ENCODE assay signal across 9 cellular contexts in the genomic region with DNA sequence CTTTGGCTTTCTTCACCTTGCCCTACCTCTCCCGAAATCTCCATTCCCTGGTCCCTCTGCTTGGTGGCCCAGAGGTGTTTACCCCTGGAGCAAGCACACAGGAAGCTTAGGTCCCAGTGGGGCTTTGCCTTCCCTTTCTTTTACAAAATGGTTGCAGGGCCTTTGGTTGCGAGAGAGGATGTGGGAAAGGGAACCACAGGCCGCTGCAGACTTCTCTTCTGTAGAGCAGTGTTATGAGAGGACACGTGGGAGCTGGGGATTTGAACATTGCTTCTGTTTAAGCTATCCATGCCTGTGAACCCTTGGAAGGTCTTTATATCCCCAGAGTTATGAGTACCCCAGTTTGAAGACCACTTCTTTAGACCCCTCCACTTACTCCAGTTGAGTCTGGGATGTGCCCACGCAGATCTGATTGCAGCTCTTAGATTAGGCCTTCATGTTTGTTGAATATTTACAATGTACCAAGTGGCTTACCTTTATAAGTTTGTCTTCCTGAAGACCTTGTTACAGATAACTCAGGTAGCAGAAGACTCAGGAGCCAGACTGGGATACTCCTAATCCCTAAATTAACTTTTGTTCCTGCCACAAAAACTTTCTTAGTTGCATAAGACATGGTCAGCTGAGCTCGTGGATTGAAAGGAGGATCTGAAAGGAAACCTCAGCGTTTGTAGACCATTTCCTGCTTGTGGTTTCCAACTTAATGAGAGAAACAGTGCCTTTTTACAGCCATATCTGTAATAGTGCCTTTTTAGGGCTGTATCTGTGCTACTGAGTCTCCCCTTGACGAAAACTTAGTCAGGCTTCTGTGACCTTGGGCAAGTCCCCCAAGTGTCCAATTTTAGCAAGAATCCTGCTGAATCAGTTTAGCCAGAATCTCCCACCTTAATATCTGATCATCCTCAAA. TPM values are rescaled to one million over a fixed set of nuclear protein-coding genes. Genes with fewer than 3 reads are reported as not detected.
DNase-seq lines count a peak whose midpoint lies in the region; ATAC-seq and TF ChIP-seq lines count a peak whose summit lies in the region.
"Had no signal": no experiment of that assay in that cellular context is flagged by ENCODE, and none has a peak within 500 bp of the region (broad histone marks: within the 10 kb centered on the region; RNA-seq: fewer than 3 reads in every experiment).

No MANE protein-coding gene starts in this region.

- H3K9me2 ChIP-seq in OCI-LY7 (ENCODE audit: insufficient read depth, low read length): no peaks in the 10 kb centered on the region

- TF ChIP-seq CTCF in mammary epithelial cell (conservative IDR thresholded peaks at IDR 0.05 in 1 of 2, IDR thresholded peaks at IDR 0.05 in 1 of 2; ENCODE audit: extremely low read depth in 1 of 2, insufficient read depth in 1 of 2, low read depth in 1 of 2, low read length in 2 of 2): no peak
- TF ChIP-seq CTCF in breast epithelium (IDR thresholded peaks at IDR 0.05): no peak
- no peak for TF ChIP-seq CTCF in OCI-LY7 (conservative IDR thresholded peaks at IDR 0.05; ENCODE audit: low read length)
- no peak for TF ChIP-seq CTCF in esophagus muscularis mucosa (IDR thresholded peaks at IDR 0.05)
- TF ChIP-seq CTCF in tibial artery (IDR thresholded peaks at IDR 0.05): no peak

- H4K20me1 ChIP-seq in mammary epithelial cell (ENCODE audit: insufficient read depth, low read length) (no peaks in the 10 kb centered on the region), OCI-LY7 (ENCODE audit: insufficient read depth, low read length) (no peaks in the 10 kb centered on the region)

- no peaks in the 10 kb centered on the region for H3K9me3 ChIP-seq in mammary epithelial cell (replicated peaks; ENCODE audit: insufficient read depth, low read length)
- H3K9me3 ChIP-seq in breast epithelium: no peaks in the 10 kb centered on the region
- H3K9me3 ChIP-seq in OCI-LY7 (ENCODE audit: low read length): no peaks in the 10 kb centered on the region
- H3K9me3 ChIP-seq in esophagus muscularis mucosa: no peaks in the 10 kb centered on the region
- no peaks in the 10 kb centered on the region for H3K9me3 ChIP-seq in tibial artery

- CTCF ChIA-PET in mammary epithelial cell (lab: Charles Lee; ENCODE audit: low non-redundant PET) (no interaction called here), OCI-LY7 (lab: Charles Lee; ENCODE audit: unreplicated experiment) (interaction anchor here (0.7 kb wide), 1 partner anchor 21 kb away, joined by 3 read pairs; a partner anchor contains a TSS)

- H3K27ac ChIP-seq in mammary epithelial cell (ENCODE audit: insufficient read depth, low read depth, low read length) (no peak overlapping the region), breast epithelium (peak overlapping the region in 1 of 2 donors; percentile 14), OCI-LY7 (ENCODE audit: low read depth, low read length, poor library complexity, severe bottlenecking) (no peak overlapping the region), esophagus muscularis mucosa (replicated peaks in 1 of 4) (no peak overlapping the region), tibial artery (no peak overlapping the region)
- H3K27ac ChIP-seq: parathyroid adenoma had no signal

- TF ChIP-seq EP300 in esophagus muscularis mucosa (IDR thresholded peaks at IDR 0.05): no peak

- BruUV-seq in mammary epithelial cell (replicated peaks; lab: Mats Ljungman, UMichigan) (no TSS peak), OCI-LY7 (replicated peaks; lab: Mats Ljungman, UMichigan) (no TSS peak)

- H3K36me3 ChIP-seq in mammary epithelial cell (ENCODE audit: insufficient read depth, low read length): no peaks in the 10 kb centered on the region
- H3K36me3 ChIP-seq in breast epithelium: no peaks in the 10 kb centered on the region
- H3K36me3 ChIP-seq in OCI-LY7 (ENCODE audit: insufficient read depth, low read length): no peaks in the 10 kb centered on the region
- H3K36me3 ChIP-seq in esophagus muscularis mucosa: no peaks in the 10 kb centered on the region
- no peaks in the 10 kb centered on the region for H3K36me3 ChIP-seq in tibial artery

- intact Hi-C loops in mammary epithelial cell (cut with micrococcal nuclease) (no loop called here), breast epithelium (cut with DNase I; ENCODE audit: low total_unique reads) (no loop called here), OCI-LY7 (cut with micrococcal nuclease; ENCODE audit: unreplicated experiment) (no loop called here), esophagus muscularis mucosa (cut with DNase I) (no loop called here), tibial artery (cut with DNase I; ENCODE audit: low total_unique reads) (no loop called here)

- dilution Hi-C loops in mammary epithelial cell (cut with HindIII; ENCODE audit: low sequenced_read_pairs): no loop called here

- 76% methylated on average over 8 of the region's 8 CpGs for WGBS in mammary epithelial cell (ENCODE audit: low coverage, missing lambda C conversion rate)
- WGBS in esophagus muscularis mucosa: 73% methylated on average over 8 of the region's 8 CpGs

- POLR2A ChIA-PET in OCI-LY7 (lab: Charles Lee): interaction anchor here (1.0 to 1.3 kb wide), 2 partner anchors 21 to 22 kb away, joined by 4 to 6 read pairs; a partner anchor contains a TSS

- peak; percentile 95 for ATAC-seq in HG02884 (IDR thresholded peaks at IDR 0.05; ENCODE audit: unreplicated experiment)

- H2AFZ ChIP-seq in mammary epithelial cell (ENCODE audit: low read depth, low read length) (peak overlapping the region; percentile 41), OCI-LY7 (ENCODE audit: low read length) (peak overlapping the region; percentile 21; the same call in 1 of the 2 replicates)
- H2AFZ ChIP-seq: parathyroid adenoma had no signal

- in situ Hi-C loops in mammary epithelial cell (cut with MboI; ENCODE audit: low sequenced_read_pairs in 2 of 2): no loop called here

- H3K79me2 ChIP-seq in mammary epithelial cell (ENCODE audit: insufficient read depth, low read length): no peaks in the 10 kb centered on the region
- H3K79me2 ChIP-seq in OCI-LY7 (ENCODE audit: insufficient read depth, low read depth, low read length): no peaks in the 10 kb centered on the region
- H3K79me2 ChIP-seq: parathyroid adenoma had no signal

- TF ChIP-seq POLR2A in breast epithelium (IDR thresholded peaks at IDR 0.05): no peak
- TF ChIP-seq POLR2A in esophagus muscularis mucosa (IDR thresholded peaks at IDR 0.05; ENCODE audit: low read depth): no peak
- TF ChIP-seq POLR2A in erythroblast (IDR thresholded peaks at IDR 0.05; ENCODE audit: low read length): no peak

- DNase-seq in mammary epithelial cell (peak; percentile 26), breast epithelium (ENCODE audit: low spot score in 2 of 2) (no peak), OCI-LY7 (ENCODE audit: low spot score) (peak; percentile 67), esophagus muscularis mucosa (ENCODE audit: extremely low spot score) (peak; percentile 42), tibial artery (peak; percentile 49 to 67), DMS 273 (lab: John Stamatoyannopoulos, UW; ENCODE audit: unreplicated experiment) (no peak), erythroblast (lab: John Stamatoyannopoulos, UW) (no peak)

- no peak overlapping the region for H3K4me3 ChIP-seq in mammary epithelial cell (replicated peaks in 1 of 3; ENCODE audit: insufficient read depth in 1 of 3, low read depth in 2 of 3, low read length in 3 of 3)
- no peak overlapping the region for H3K4me3 ChIP-seq in breast epithelium
- peak overlapping the region; percentile 5 for H3K4me3 ChIP-seq in OCI-LY7 (ENCODE audit: low read depth, low read length, poor library complexity, severe bottlenecking)
- no peak overlapping the region for H3K4me3 ChIP-seq in esophagus muscularis mucosa
- H3K4me3 ChIP-seq in tibial artery: no peak overlapping the region

- no peaks in the 10 kb centered on the region for H3K4me1 ChIP-seq in mammary epithelial cell (ENCODE audit: insufficient read depth, low read length)
- H3K4me1 ChIP-seq in breast epithelium: no peaks in the 10 kb centered on the region
- H3K4me1 ChIP-seq in OCI-LY7 (ENCODE audit: insufficient read depth, low read length, poor library complexity, severe bottlenecking): peaks cover 18% of the 10 kb centered on the region
- H3K4me1 ChIP-seq in esophagus muscularis mucosa: no peaks in the 10 kb centered on the region
- no peaks in the 10 kb centered on the region for H3K4me1 ChIP-seq in tibial artery
- H3K4me1 ChIP-seq: parathyroid adenoma had no signal

- H3K27me3 ChIP-seq in mammary epithelial cell (ENCODE audit: insufficient read depth, low read length) (no peaks in the 10 kb centered on the region), breast epithelium (no peaks in the 10 kb centered on the region), esophagus muscularis mucosa (no peaks in the 10 kb centered on the region), tibial artery (no peaks in the 10 kb centered on the region)

- no peak overlapping the region for H3K9ac ChIP-seq in mammary epithelial cell (ENCODE audit: insufficient read depth, low read length)
- H3K9ac ChIP-seq: parathyroid adenoma had no signal

- H3K4me2 ChIP-seq in mammary epithelial cell (ENCODE audit: insufficient read depth, low read depth, low read length) (no peak overlapping the region), OCI-LY7 (ENCODE audit: low read length) (peak overlapping the region; percentile 54)

RNA-seq across cellular contexts. Expression of a gene that starts 21.9 kb away (rescaled TPM):
- total RNA-seq in mammary epithelial cell (100 to 1,000 TPM; 159 to 351 TPM), breast epithelium (10 to 100 TPM; 51.0 to 92.9 (median 91.1) TPM), OCI-LY7 (2022) (74.0 and 81.1 TPM in 2 replicates), esophagus muscularis mucosa (10 to 100 TPM; 19.8 to 51.2 (median 30.5) TPM)
- 64.0 TPM for polyA plus RNA-seq in mammary epithelial cell
- 149 TPM for polyA minus RNA-seq in mammary epithelial cell
- 50.7 and 54.0 TPM in 2 replicates for total RNA-seq in OCI-LY7 (2014; rRNA removed; shearing (Covaris generic))

Comparison
In these comparisons a context has a peak if more than half of its experiments do, and no peak if none do; other contexts are left out.
1. DNase-seq: peak in mammary epithelial cell (single experiment), OCI-LY7 (single experiment), esophagus muscularis mucosa (single experiment) and tibial artery (2 of 2); none in breast epithelium (0 of 2), DMS 273 (single experiment) and erythroblast (0 of 2).